ENCODE assay signal across 8 cellular contexts in genomic region chr16:88024491-88025467, GRCh38.
DNase-seq lines count a peak whose midpoint lies in the region; TF ChIP-seq lines count a peak whose summit lies in the region.
"Not testable (repeated sequence)": the region's sequence is repeated elsewhere in the genome, so short reads cannot be mapped to it uniquely, and the experiment has no call there.

No MANE protein-coding gene starts in this region.

- intact Hi-C loops in PC-9 (cut with micrococcal nuclease; ENCODE audit: unreplicated experiment); thyroid gland (cut with DNase I): not testable (repeated sequence)

- TF ChIP-seq CTCF in PC-9 (conservative IDR thresholded peaks at IDR 0.05) = peak; percentile 29; the same call in 1 of the 2 replicates
- TF ChIP-seq CTCF in hepatocyte (IDR thresholded peaks at IDR 0.05; ENCODE audit: poor library complexity) = peak; percentile 57
- peak in 3 of 6 experiments; percentile 4 to 33 (median 15) for TF ChIP-seq CTCF in thyroid gland (IDR thresholded peaks at IDR 0.05)

- H2AFZ ChIP-seq in PC-9, hepatocyte: not testable (repeated sequence)

- POLR2A ChIA-PET in PC-9 (lab: Charles Lee; ENCODE audit: unreplicated experiment) = not testable (repeated sequence)

- WGBS in hepatocyte (ENCODE audit: low lambda C conversion rate, missing lambda C conversion rate) = 69% methylated on average over 31 of the region's 31 CpGs
- 60% methylated on average over 31 of the region's 31 CpGs for WGBS in thyroid gland, 2 donors

- not testable (repeated sequence) for H3F3A ChIP-seq in PC-9 (ENCODE audit: insufficient read depth, low read depth)

- DNase-seq in Caki2 (ENCODE audit: low read depth) (peak; percentile 45), PC-9 (peak in 1 of 2 experiments; percentile 5), ecto neural progenitor cell (ENCODE audit: low spot score) (peak; percentile 73), hepatocyte (ENCODE audit: low spot score) (peak; percentile 56), non-pigmented ciliary epithelial cell (ENCODE audit: low read depth) (peak; percentile 34), thyroid gland (peak; percentile 66 to 68)
- not testable (repeated sequence) for DNase-seq in activated T-cell treated with anti-CD3 and anti-CD28 coated beads, Interleukin-2, amount 50 U/mL, for 24 hours

- H3K9me3 Mint-ChIP-seq in activated T-cell treated with anti-CD3 and anti-CD28 coated beads, Interleukin-2, amount 50 U/mL, for 24 hours = not testable (repeated sequence)

- H3K4me1 Mint-ChIP-seq in activated T-cell treated with anti-CD3 and anti-CD28 coated beads, Interleukin-2, amount 50 U/mL, for 24 hours (ENCODE audit: low read depth) = peaks cover 20% of the 10 kb centered on the region

- CTCF ChIA-PET in PC-9 (lab: Charles Lee) = not testable (repeated sequence)

- H3K4me2 ChIP-seq in PC-9 = not testable (repeated sequence)
- peak overlapping the region; percentile 3 for H3K4me2 ChIP-seq in hepatocyte

- peaks cover 18% of the 10 kb centered on the region; the same call in 1 of the 2 replicates for H3K36me3 ChIP-seq in HUES48 (ENCODE audit: control insufficient read depth, insufficient read depth, low read length)
- not testable (repeated sequence) for H3K36me3 ChIP-seq in PC-9 (ENCODE audit: low read depth); hepatocyte (replicated peaks; ENCODE audit: insufficient read depth, low read depth); thyroid gland

- H3K4me3 Mint-ChIP-seq in activated T-cell treated with anti-CD3 and anti-CD28 coated beads, Interleukin-2, amount 50 U/mL, for 24 hours = not testable (repeated sequence)

- H3K27ac Mint-ChIP-seq in activated T-cell treated with anti-CD3 and anti-CD28 coated beads, Interleukin-2, amount 50 U/mL, for 24 hours = peak overlapping the region; percentile 56

- H3K79me2 ChIP-seq in PC-9 (ENCODE audit: low read depth); hepatocyte: not testable (repeated sequence)

- H4K20me1 ChIP-seq in PC-9 (ENCODE audit: insufficient read depth); hepatocyte (ENCODE audit: insufficient read depth, poor library complexity, severe bottlenecking): not testable (repeated sequence)

- BruUV-seq in PC-9 (replicated peaks; lab: Mats Ljungman, UMichigan) = not testable (repeated sequence)

- not testable (repeated sequence) for TF ChIP-seq POLR2A in thyroid gland (IDR thresholded peaks at IDR 0.05)

- not testable (repeated sequence) for H3K4me1 ChIP-seq in HUES48 (ENCODE audit: control insufficient read depth, insufficient read depth, low read length); PC-9 (replicated peaks; ENCODE audit: insufficient read depth); hepatocyte (ENCODE audit: insufficient read depth)
- peaks cover 0 to 16% of the 10 kb centered on the region in 2 donors for H3K4me1 ChIP-seq in thyroid gland

- not testable (repeated sequence) for H3K4me3 ChIP-seq in HUES48 (ENCODE audit: low read depth, low read length); PC-9; hepatocyte; thyroid gland (replicated peaks in 1 of 3)

- H3K27ac ChIP-seq in HUES48 (ENCODE audit: low read depth, low read length) = peak overlapping the region; percentile 12
- not testable (repeated sequence) for H3K27ac ChIP-seq in PC-9, thyroid gland
- peak overlapping the region; percentile 49 for H3K27ac ChIP-seq in hepatocyte

- H3K27me3 Mint-ChIP-seq in activated T-cell treated with anti-CD3 and anti-CD28 coated beads, Interleukin-2, amount 50 U/mL, for 24 hours = not testable (repeated sequence)

- not testable (repeated sequence) for H3K9ac ChIP-seq in HUES48 (ENCODE audit: low read depth, low read length)

- H3K9me3 ChIP-seq in HUES48 (ENCODE audit: control insufficient read depth, insufficient read depth, low read length); PC-9 (ENCODE audit: insufficient read depth, low read depth); hepatocyte (ENCODE audit: low read depth); thyroid gland: not testable (repeated sequence)

- H3K36me3 Mint-ChIP-seq in activated T-cell treated with anti-CD3 and anti-CD28 coated beads, Interleukin-2, amount 50 U/mL, for 24 hours (ENCODE audit: low read depth) = peaks cover 82% of the 10 kb centered on the region

- not testable (repeated sequence) for H3K9me2 ChIP-seq in PC-9 (ENCODE audit: insufficient read depth); hepatocyte (replicated peaks; ENCODE audit: insufficient read depth)

- H3K27me3 ChIP-seq in HUES48 (ENCODE audit: control insufficient read depth, insufficient read depth, low read length); PC-9 (ENCODE audit: insufficient read depth, low read depth); hepatocyte; thyroid gland: not testable (repeated sequence)

- in situ Hi-C loops in Caki2 (cut with HindIII; ENCODE audit: low pct_unique_long_range_greater_than_20kb, low sequenced_read_pairs) = not testable (repeated sequence)
